Comparison of ENCODE assay signal across 25 cellular contexts in the genomic region with DNA sequence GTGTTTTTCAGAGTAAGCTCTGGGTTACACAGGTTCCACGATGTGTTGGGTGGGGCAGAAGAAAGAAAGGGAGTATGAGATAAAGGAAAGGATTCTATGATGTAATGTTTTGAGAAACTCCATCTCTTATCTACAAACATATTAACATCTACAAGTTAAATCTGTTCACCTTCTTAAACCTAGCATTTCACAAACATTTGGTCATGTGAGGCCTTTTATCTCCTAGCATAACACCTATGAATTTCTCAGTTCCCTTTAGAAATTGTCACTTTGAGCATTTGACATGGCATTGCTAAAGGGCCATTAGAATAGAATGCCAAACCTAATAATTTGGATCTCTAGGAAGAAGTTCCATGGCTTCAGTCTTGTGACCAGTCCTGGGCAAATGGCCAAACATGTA.
"Had no signal": no experiment of that assay in that cellular context is flagged by ENCODE, and none has a peak within 500 bp of the region (broad histone marks: within the 10 kb centered on the region; RNA-seq: fewer than 3 reads in every experiment).

No MANE protein-coding gene starts in this region.

- ATAC-seq: natural killer cell; psoas muscle; right cardiac atrium; right lobe of liver; stimulated activated effector memory CD8-positive, alpha-beta T cell treated with anti-CD3 and anti-CD28 coated beads, Interleukin-12 subunit alpha, Interleukin-12 subunit beta, amount 100 ng/mL, for 72 hours had no signal

- DNase-seq: natural killer cell; occipital lobe; ovary; posterior cingulate gyrus; psoas muscle; right cardiac atrium; right lobe of liver; sigmoid colon; small intestine; stimulated activated CD4-positive, alpha-beta T cell treated with anti-CD3 and anti-CD28 coated beads, Interleukin-15, amount 100 ng/mL, for 24 hours; stimulated activated CD4-positive, alpha-beta T cell treated with anti-CD3 and anti-CD28 coated beads, Interleukin-2, amount 100 ng/mL, for 24 hours; stimulated activated CD4-positive, alpha-beta T cell treated with anti-CD3 and anti-CD28 coated beads, Interleukin-2, amount 100 ng/mL, for 48 hours; stimulated activated CD4-positive, alpha-beta T cell treated with anti-CD3 and anti-CD28 coated beads, Interleukin-4, amount 100 ng/mL, for 24 hours; stimulated activated naive B cell treated with anti-CD40 and anti-IgM and Interleukin-4, amounts not matched to agents 10 μg/mL and 1 μg/mL and 100 μg/mL, for 72 hours; stimulated activated naive CD4-positive, alpha-beta T cell treated with Interleukin-2 at 50 U/mL for 16 hours; stomach; thyroid gland; upper lobe of left lung had no signal

- H3K4me2 ChIP-seq: neural progenitor cell had no signal

- H3K9me3 ChIP-seq: ovary, thyroid gland had no signal

- H3K27me3 ChIP-seq: neural progenitor cell, ovary, right lobe of liver, sigmoid colon, stomach, thyroid gland, tibial nerve, upper lobe of left lung, vagina had no signal

- H3K9ac ChIP-seq: neural progenitor cell, parathyroid adenoma had no signal

- H3K27ac ChIP-seq: neural progenitor cell, ovary, parathyroid adenoma, psoas muscle, right lobe of liver, sigmoid colon, stomach, thoracic aorta, thyroid gland, tibial nerve, upper lobe of left lung, vagina had no signal

- H3K36me3 ChIP-seq: neural progenitor cell, ovary, right lobe of liver, sigmoid colon, thyroid gland had no signal

- H3K79me2 ChIP-seq: parathyroid adenoma had no signal

- H2AFZ ChIP-seq: neural progenitor cell, parathyroid adenoma had no signal

- FAIRE-seq: small intestine, urothelium cell line had no signal

- H3K4me1 ChIP-seq: parathyroid adenoma had no signal

- H3K4me3 ChIP-seq: neural progenitor cell, ovary, psoas muscle, right lobe of liver, sigmoid colon, stomach, thoracic aorta, thyroid gland, tibial nerve, upper lobe of left lung, vagina had no signal
